Comparison of ENCODE assay signal across 22 cellular contexts in the genomic region with DNA sequence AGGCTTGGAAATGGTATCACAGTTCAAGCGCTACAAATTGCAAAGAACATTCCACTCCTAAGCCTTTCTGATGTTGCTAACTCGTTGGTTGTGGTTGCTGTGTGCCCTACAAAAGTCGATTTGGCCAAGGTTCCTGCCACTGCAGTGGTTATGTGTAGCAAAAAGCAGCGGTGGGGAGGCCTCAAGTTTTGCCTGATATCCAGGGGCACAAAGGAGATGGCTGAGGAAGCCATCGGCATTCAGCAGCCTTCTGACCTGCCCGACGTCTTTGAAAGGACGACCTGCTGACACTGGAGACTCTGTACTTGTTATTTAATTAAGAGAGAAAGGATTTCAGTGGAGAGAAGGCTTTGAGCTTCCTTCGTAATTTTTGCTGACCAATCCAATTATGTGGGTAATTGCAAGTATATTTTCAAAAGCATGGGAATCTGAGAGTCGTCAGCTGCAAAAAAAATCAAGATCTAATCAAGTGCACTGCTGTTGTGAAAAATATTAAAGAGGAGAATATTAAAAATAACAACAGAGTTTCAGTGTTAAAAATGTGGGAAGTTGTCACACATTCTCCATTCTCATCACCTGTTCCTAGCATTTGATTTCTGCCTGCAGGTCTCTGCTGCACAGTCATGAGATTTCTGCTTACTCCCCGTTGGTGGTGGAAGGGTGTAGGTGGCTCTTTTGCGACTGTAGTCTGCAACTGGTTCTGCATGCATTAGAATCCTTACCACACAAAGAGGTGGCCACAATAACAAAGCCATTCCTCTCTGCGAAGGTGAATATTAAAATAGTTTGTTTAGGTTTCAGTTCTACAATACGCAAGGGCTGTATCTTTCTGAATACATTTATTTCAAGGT.
DNase-seq lines count a peak whose midpoint lies in the region; ATAC-seq and TF ChIP-seq lines count a peak whose summit lies in the region.
"Had no signal": no experiment of that assay in that cellular context is flagged by ENCODE, and none has a peak within 500 bp of the region (broad histone marks: within the 10 kb centered on the region; RNA-seq: fewer than 3 reads in every experiment).

No MANE protein-coding gene starts in this region.

- no peaks in the 10 kb centered on the region for H3K36me3 ChIP-seq in H7 (replicated peaks; ENCODE audit: control insufficient read depth, insufficient read depth, low read length)
- H3K36me3 ChIP-seq: BE2C had no signal

- DNase-seq in H7 = peak; percentile 52
- peak; percentile 72 for DNase-seq in RPMI8226
- DNase-seq in left kidney (ENCODE audit: low read depth, low spot score) = peak; percentile 15
- peak; percentile 34 for DNase-seq in retina
- DNase-seq in HFFc6 = no peak
- DNase-seq: ACHN; BE2C; C1 segment of cervical spinal cord; CD4-positive, CD25-positive, alpha-beta regulatory T cell; CD8-positive, alpha-beta memory T cell; COR-L47; DMS 273 treated with DMSO at 0.1 percent for 48 hours; DMS53; DND-41; EL; GM23248; KG1 had no signal

- H3K27ac Mint-ChIP-seq in HFFc6 = no peak overlapping the region
- H3K27ac Mint-ChIP-seq: CD4-positive, CD25-positive, alpha-beta regulatory T cell; CD8-positive, alpha-beta memory T cell; IgD-negative memory B cell had no signal

- H3K27me3 ChIP-seq in H7 (ENCODE audit: control insufficient read depth, insufficient read depth, low read length) = no peaks in the 10 kb centered on the region
- H3K27me3 ChIP-seq: BE2C had no signal

- H3K9me3 Mint-ChIP-seq in HFFc6 = peaks cover 54% of the 10 kb centered on the region

- no peak overlapping the region for H3K4me3 ChIP-seq in H7 (ENCODE audit: insufficient read depth, low read depth, low read length)
- H3K4me3 ChIP-seq: GM12878, GM23248 had no signal

- no peak for TF ChIP-seq CTCF in HFFc6 (IDR thresholded peaks at IDR 0.05)

- H3K27me3 Mint-ChIP-seq in HFFc6 (ENCODE audit: insufficient read depth) = no peaks in the 10 kb centered on the region
- H3K27me3 Mint-ChIP-seq: CD4-positive, CD25-positive, alpha-beta regulatory T cell; IgD-negative memory B cell had no signal

- no peak for ATAC-seq in HG03521 (IDR thresholded peaks at IDR 0.05; ENCODE audit: unreplicated experiment)
- no peak for ATAC-seq in esophagus mucosa
- ATAC-seq: GM12878, HCT116 had no signal

- no peak overlapping the region for H3K4me3 Mint-ChIP-seq in HFFc6
- H3K4me3 Mint-ChIP-seq: CD4-positive, CD25-positive, alpha-beta regulatory T cell; CD8-positive, alpha-beta memory T cell; IgD-negative memory B cell had no signal

- peaks cover 12% of the 10 kb centered on the region; the same call in 1 of the 2 replicates for H3K36me3 Mint-ChIP-seq in HFFc6 (ENCODE audit: low read depth)
- H3K36me3 Mint-ChIP-seq: CD4-positive, CD25-positive, alpha-beta regulatory T cell; IgD-negative memory B cell had no signal

- no peaks in the 10 kb centered on the region for H3K4me1 Mint-ChIP-seq in HFFc6 (ENCODE audit: low read depth)
- H3K4me1 Mint-ChIP-seq: CD4-positive, CD25-positive, alpha-beta regulatory T cell; CD8-positive, alpha-beta memory T cell; IgD-negative memory B cell had no signal
